ENCODE assay signal across 12 cellular contexts in genomic region chr16:67280090-67281015, GRCh38. TPM values are rescaled to one million over a fixed set of nuclear protein-coding genes. Genes with fewer than 3 reads are reported as not detected.
DNase-seq lines count a peak whose midpoint lies in the region; ATAC-seq and TF ChIP-seq lines count a peak whose summit lies in the region.
"Had no signal": no experiment of that assay in that cellular context is flagged by ENCODE, and none has a peak within 500 bp of the region (broad histone marks: within the 10 kb centered on the region; RNA-seq: fewer than 3 reads in every experiment).

No MANE protein-coding gene starts in this region.

- H3K36me3 Mint-ChIP-seq in activated T-cell treated with anti-CD3 and anti-CD28 coated beads, Interleukin-2, amount 50 U/mL, for 4 hours (ENCODE audit: insufficient read depth) = peaks cover 24% of the 10 kb centered on the region
- H3K36me3 Mint-ChIP-seq in brain = no peaks in the 10 kb centered on the region

- no peaks in the 10 kb centered on the region for H3F3A ChIP-seq in Loucy (ENCODE audit: low read depth)

- H3K27ac ChIP-seq in rectal smooth muscle tissue (ENCODE audit: low read depth, low read length) = no peak overlapping the region
- H3K27ac ChIP-seq: SJCRH30 had no signal

- H2AFZ ChIP-seq in Loucy (ENCODE audit: low read length) = no peak overlapping the region

- peak overlapping the region; percentile 95 for H3K4me2 ChIP-seq in Loucy (ENCODE audit: low read depth, low read length, poor library complexity, severe bottlenecking)

- no peaks in the 10 kb centered on the region for H3K9me3 ChIP-seq in Loucy (ENCODE audit: insufficient read depth, low read depth, low read length)
- H3K9me3 ChIP-seq: SJCRH30 had no signal

- H3K27me3 Mint-ChIP-seq in activated T-cell treated with anti-CD3 and anti-CD28 coated beads, Interleukin-2, amount 50 U/mL, for 4 hours (ENCODE audit: low read depth) = no peaks in the 10 kb centered on the region
- H3K27me3 Mint-ChIP-seq in brain = peaks cover 23% of the 10 kb centered on the region

- no peaks in the 10 kb centered on the region for H4K20me1 ChIP-seq in Loucy (ENCODE audit: insufficient read depth, low read length, poor library complexity, severe bottlenecking)

- peak overlapping the region; percentile 93 for H3K4me3 ChIP-seq in Loucy (ENCODE audit: low read length, poor library complexity, severe bottlenecking)
- peak overlapping the region; percentile 11 for H3K4me3 ChIP-seq in rectal smooth muscle tissue (ENCODE audit: low read length)
- H3K4me3 ChIP-seq: SJCRH30 had no signal

- H3K9me3 Mint-ChIP-seq in activated T-cell treated with anti-CD3 and anti-CD28 coated beads, Interleukin-2, amount 50 U/mL, for 4 hours = no peaks in the 10 kb centered on the region
- no peaks in the 10 kb centered on the region for H3K9me3 Mint-ChIP-seq in brain

- peaks cover 3% of the 10 kb centered on the region; the same call in 1 of the 2 replicates for H3K36me3 ChIP-seq in Loucy (ENCODE audit: insufficient read depth, low read length)
- no peaks in the 10 kb centered on the region for H3K36me3 ChIP-seq in rectal smooth muscle tissue (ENCODE audit: control insufficient read depth, insufficient read depth, low read length)
- H3K36me3 ChIP-seq: SJCRH30 had no signal

- CTCF ChIA-PET in GM10248 (lab: Yijun Ruan, JAX) = interaction anchor here (0.7 to 3.1 kb wide), 13 partner anchors 9 to 171 kb away, joined by 3 to 11 read pairs (median 4); no protein-coding TSS in a partner anchor

- H3K4me1 ChIP-seq in Loucy (ENCODE audit: insufficient read depth, low read length, poor library complexity, severe bottlenecking) (peaks cover 18% of the 10 kb centered on the region), rectal smooth muscle tissue (ENCODE audit: control insufficient read depth, insufficient read depth, low read length) (no peaks in the 10 kb centered on the region)

- POLR2A ChIA-PET in GM10248 (lab: Yijun Ruan, JAX) = interaction anchor here (0.6 kb wide), 1 partner anchor 915 kb away, joined by 3 read pairs; no protein-coding TSS in a partner anchor

- no peaks in the 10 kb centered on the region for H3K9me2 ChIP-seq in Loucy (replicated peaks; ENCODE audit: low read depth, low read length)

- no peak for ATAC-seq in activated T-cell treated with anti-CD3 and anti-CD28 coated beads, Interleukin-2, amount 50 U/mL, for 4 hours

- peaks cover 51% of the 10 kb centered on the region for H3K79me2 ChIP-seq in Loucy (ENCODE audit: insufficient read depth, low read length)

- H3K27ac Mint-ChIP-seq in brain = no peak overlapping the region

- H3K27me3 ChIP-seq in Loucy (ENCODE audit: insufficient read depth, low read length, poor library complexity, severe bottlenecking) (no peaks in the 10 kb centered on the region), rectal smooth muscle tissue (ENCODE audit: control insufficient read depth, insufficient read depth, low read length) (no peaks in the 10 kb centered on the region)

- peaks cover 20% of the 10 kb centered on the region for H3K4me1 Mint-ChIP-seq in activated T-cell treated with anti-CD3 and anti-CD28 coated beads, Interleukin-2, amount 50 U/mL, for 4 hours (ENCODE audit: low read depth)
- H3K4me1 Mint-ChIP-seq in brain = peaks cover 4% of the 10 kb centered on the region

- no peak for DNase-seq in activated T-cell treated with anti-CD3 and anti-CD28 coated beads, Interleukin-2, amount 50 U/mL, for 4 hours
- no peak for DNase-seq in activated T-cell treated with anti-CD3 and anti-CD28 coated beads, Interleukin-2, amount 50 U/mL, for 48 hours
- DNase-seq in NCI-H2081 (lab: John Stamatoyannopoulos, UW) (no peak), GM10248 (ENCODE audit: extremely low spot score) (no peak)
- no peak for DNase-seq in stimulated activated CD4-positive, alpha-beta T cell treated with anti-CD3 and anti-CD28 coated beads, Interleukin-2, amount 100 ng/mL, for 48 hours
- DNase-seq: activated CD4-positive, alpha-beta T cell treated with anti-CD3 and anti-CD28 coated beads for 48 hours; MV-4-11; SJCRH30 had no signal

- TF ChIP-seq CTCF in Loucy (conservative IDR thresholded peaks at IDR 0.05; ENCODE audit: low read length) (no peak), brain (conservative IDR thresholded peaks at IDR 0.05) (no peak), GM10248 (IDR thresholded peaks at IDR 0.05; ENCODE audit: control extremely low read depth, extremely low read depth, low read depth, missing control alignments) (no peak)

- H3K9ac ChIP-seq in Loucy (ENCODE audit: low read depth, low read length, poor library complexity, severe bottlenecking) (peak overlapping the region; percentile 85), rectal smooth muscle tissue (ENCODE audit: low read length) (no peak overlapping the region)

- peak overlapping the region; percentile 52 for H3K4me3 Mint-ChIP-seq in activated T-cell treated with anti-CD3 and anti-CD28 coated beads, Interleukin-2, amount 50 U/mL, for 4 hours
- H3K4me3 Mint-ChIP-seq in brain = peak overlapping the region in 3 of 5 experiments; percentile 40 to 58 (median 44)

RNA-seq across cellular contexts. Expression of gene PLEKHG4, which starts 1.0 kb away (rescaled TPM):
- total RNA-seq in activated T-cell treated with anti-CD3 and anti-CD28 coated beads, Interleukin-2, amount 50 U/mL, for 4 hours = 10 to 100 TPM; 30.0 to 41.6 (median 37.0) TPM
- 11.1 TPM for polyA plus RNA-seq in brain (ENCODE audit: insufficient read depth, low read depth, low replicate concordance)
- total RNA-seq: SJCRH30 had no signal

RNA-seq across cellular contexts. Expression of gene SLC9A5, which starts 31.6 kb away (rescaled TPM):
- 1 to 10 TPM; 3.2 to 4.0 (median 3.6) TPM for total RNA-seq in activated T-cell treated with anti-CD3 and anti-CD28 coated beads, Interleukin-2, amount 50 U/mL, for 4 hours
- polyA plus RNA-seq in brain (ENCODE audit: insufficient read depth, low read depth, low replicate concordance) = 0.90 TPM

RNA-seq across cellular contexts. Expression of gene FHOD1, which starts 33.1 kb away (rescaled TPM):
- total RNA-seq in activated T-cell treated with anti-CD3 and anti-CD28 coated beads, Interleukin-2, amount 50 U/mL, for 4 hours = 10 to 100 TPM; 64.0 to 86.6 (median 70.3) TPM
- polyA plus RNA-seq in brain (ENCODE audit: insufficient read depth, low read depth, low replicate concordance) = 5.4 TPM

RNA-seq across cellular contexts. Expression of gene KCTD19, which starts 46.2 kb away (rescaled TPM):
- under 1 TPM in 2 of 3 donors, not detected in 1; 0.16 to 0.66 TPM for total RNA-seq in activated T-cell treated with anti-CD3 and anti-CD28 coated beads, Interleukin-2, amount 50 U/mL, for 4 hours
- polyA plus RNA-seq in brain (ENCODE audit: insufficient read depth, low read depth, low replicate concordance) = 3.5 TPM
- total RNA-seq: NCI-H460 had no signal

RNA-seq across cellular contexts. Expression of gene LRRC36, which starts 46.3 kb away (rescaled TPM):
- total RNA-seq in activated T-cell treated with anti-CD3 and anti-CD28 coated beads, Interleukin-2, amount 50 U/mL, for 4 hours = not detected
- 5.2 TPM for polyA plus RNA-seq in brain (ENCODE audit: insufficient read depth, low read depth, low replicate concordance)
- total RNA-seq: NCI-H460, SJCRH30 had no signal
